In the genomic region with DNA sequence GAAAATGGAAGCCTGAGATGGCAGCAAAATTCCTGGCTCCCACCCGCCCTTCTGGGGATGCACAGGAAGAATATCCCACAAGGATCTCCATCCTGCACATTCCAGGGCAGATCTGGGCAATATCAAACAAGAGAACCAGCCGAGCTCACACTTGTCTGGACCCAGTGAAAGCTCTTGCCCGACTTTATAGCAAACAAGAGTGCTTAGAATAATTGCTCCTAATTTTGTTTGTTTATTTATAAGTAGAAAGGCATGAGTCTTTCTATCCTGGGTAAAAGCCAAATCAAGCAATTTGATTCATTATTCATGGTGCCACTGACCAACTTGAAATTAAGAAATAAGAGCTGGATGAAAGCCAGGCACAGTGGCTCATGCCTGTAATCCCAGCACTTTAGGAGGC, we compare ENCODE assay signal across 21 cellular contexts.
DNase-seq lines count a peak whose midpoint lies in the region; ATAC-seq and TF ChIP-seq lines count a peak whose summit lies in the region.
"Had no signal": no experiment of that assay in that cellular context is flagged by ENCODE, and none has a peak within 500 bp of the region (broad histone marks: within the 10 kb centered on the region; RNA-seq: fewer than 3 reads in every experiment).

No MANE protein-coding gene starts in this region.

- H3K4ac ChIP-seq in mesenchymal stem cell (ENCODE audit: low read depth in 1 of 2, low read length in 2 of 2) = no peak overlapping the region

- no peak overlapping the region for H3K4me3 Mint-ChIP-seq in activated CD8-positive, alpha-beta memory T cell treated with anti-CD3 and anti-CD28 coated beads, Interleukin-2, amount 10 ng/mL, durations not matched to agents 7 days and 5 days
- H3K4me3 Mint-ChIP-seq: activated B cell treated with CpG ODN at 0.5 μM for 24 hours; activated CD4-positive, alpha-beta memory T cell treated with anti-CD3 and anti-CD28 coated beads for 36 hours; nephron progenitor cell had no signal

- H3K27ac ChIP-seq in mammary epithelial cell (ENCODE audit: insufficient read depth, low read depth, low read length) = no peak overlapping the region
- H3K27ac ChIP-seq in mesenchymal stem cell (ENCODE audit: low read length, poor library complexity, severe bottlenecking) = no peak overlapping the region
- H3K27ac ChIP-seq: Peyer's patch, prostate gland, tibial artery had no signal

- H2BK15ac ChIP-seq in mesenchymal stem cell (ENCODE audit: low read depth, poor library complexity, severe bottlenecking) = no peak overlapping the region

- no peak overlapping the region for H2AK5ac ChIP-seq in mesenchymal stem cell (ENCODE audit: low read length, severe bottlenecking)

- H3K9me3 ChIP-seq in mammary epithelial cell (replicated peaks; ENCODE audit: insufficient read depth, low read length) (no peaks in the 10 kb centered on the region), mesenchymal stem cell (ENCODE audit: control insufficient read depth, low read length) (no peaks in the 10 kb centered on the region)
- H3K9me3 ChIP-seq: Peyer's patch, prostate gland, tibial artery had no signal

- H2AFZ ChIP-seq in mammary epithelial cell (ENCODE audit: low read depth, low read length) = no peak overlapping the region
- H2AFZ ChIP-seq in mesenchymal stem cell (ENCODE audit: low read depth, low read length) = no peak overlapping the region

- H3K23ac ChIP-seq in mesenchymal stem cell (ENCODE audit: low read length in 2 of 2) = no peak overlapping the region

- H3K9me3 Mint-ChIP-seq in activated CD8-positive, alpha-beta memory T cell treated with anti-CD3 and anti-CD28 coated beads, Interleukin-2, amount 10 ng/mL, durations not matched to agents 7 days and 5 days (ENCODE audit: low read depth) = no peaks in the 10 kb centered on the region
- H3K9me3 Mint-ChIP-seq: activated B cell treated with CpG ODN at 0.5 μM for 24 hours; activated CD4-positive, alpha-beta memory T cell treated with anti-CD3 and anti-CD28 coated beads for 36 hours had no signal

- H3K27ac Mint-ChIP-seq in activated CD8-positive, alpha-beta memory T cell treated with anti-CD3 and anti-CD28 coated beads, Interleukin-2, amount 10 ng/mL, durations not matched to agents 7 days and 5 days = no peak overlapping the region
- H3K27ac Mint-ChIP-seq: activated B cell treated with CpG ODN at 0.5 μM for 24 hours; activated CD4-positive, alpha-beta memory T cell treated with anti-CD3 and anti-CD28 coated beads for 36 hours; nephron progenitor cell had no signal

- in situ Hi-C loops in mammary epithelial cell (cut with MboI; ENCODE audit: low sequenced_read_pairs in 2 of 2) = no loop called here

- no peak for ATAC-seq in activated CD8-positive, alpha-beta memory T cell treated with anti-CD3 and anti-CD28 coated beads, Interleukin-2, amount 10 ng/mL, durations not matched to agents 7 days and 5 days
- ATAC-seq in GM21526 (IDR thresholded peaks at IDR 0.05; ENCODE audit: low FRiP score, unreplicated experiment) = no peak

- TF ChIP-seq CTCF in mammary epithelial cell (conservative IDR thresholded peaks at IDR 0.05 in 1 of 2, IDR thresholded peaks at IDR 0.05 in 1 of 2; ENCODE audit: extremely low read depth in 1 of 2, insufficient read depth in 1 of 2, low read depth in 1 of 2, low read length in 2 of 2) = no peak

- no peaks in the 10 kb centered on the region for H4K20me1 ChIP-seq in mammary epithelial cell (ENCODE audit: insufficient read depth, low read length)

- WGBS in mammary epithelial cell (ENCODE audit: low coverage, missing lambda C conversion rate) = 13% methylated on average over 3 of the region's 3 CpGs
- WGBS in mesenchymal stem cell = 26% methylated on average over 3 of the region's 3 CpGs

- no peaks in the 10 kb centered on the region for H3K27me3 Mint-ChIP-seq in activated CD8-positive, alpha-beta memory T cell treated with anti-CD3 and anti-CD28 coated beads, Interleukin-2, amount 10 ng/mL, durations not matched to agents 7 days and 5 days

- CTCF ChIA-PET in mammary epithelial cell (lab: Charles Lee; ENCODE audit: low non-redundant PET) = no interaction called here
- CTCF ChIA-PET in activated CD8-positive, alpha-beta memory T cell treated with anti-CD3 and anti-CD28 coated beads, Interleukin-2, amount 10 ng/mL, durations not matched to agents 7 days and 5 days (lab: Charles Lee) = interaction anchor here (0.9 to 1.4 kb wide), 3 partner anchors 8 to 222 kb away, joined by 3 to 6 read pairs (median 5); no protein-coding TSS in a partner anchor

- H3K4me1 Mint-ChIP-seq in activated CD8-positive, alpha-beta memory T cell treated with anti-CD3 and anti-CD28 coated beads, Interleukin-2, amount 10 ng/mL, durations not matched to agents 7 days and 5 days = no peaks in the 10 kb centered on the region
- H3K4me1 Mint-ChIP-seq: activated B cell treated with CpG ODN at 0.5 μM for 24 hours, nephron progenitor cell had no signal

- H3K4me2 ChIP-seq in mammary epithelial cell (ENCODE audit: insufficient read depth, low read depth, low read length) (no peak overlapping the region), mesenchymal stem cell (ENCODE audit: low read length, poor library complexity, severe bottlenecking) (no peak overlapping the region)

- DNase-seq in EH (ENCODE audit: low read depth) = peak; percentile 24
- peak; percentile 57 for DNase-seq in NCI-H1105 (lab: John Stamatoyannopoulos, UW)
- DNase-seq in mammary epithelial cell = peak; percentile 16
- DNase-seq in mesenchymal stem cell = peak; percentile 26
- DNase-seq in activated CD8-positive, alpha-beta memory T cell treated with anti-CD3 and anti-CD28 coated beads, Interleukin-2, amount 10 ng/mL, durations not matched to agents 7 days and 5 days = no peak
- DNase-seq in DMS153 treated with DMSO at 0.1 percent for 48 hours (lab: John Stamatoyannopoulos, UW; ENCODE audit: unreplicated experiment) = no peak
- DNase-seq in T-helper 9 cell = no peak
- DNase-seq: activated B cell treated with CpG ODN at 0.5 μM for 24 hours; activated CD4-positive, alpha-beta memory T cell treated with anti-CD3 and anti-CD28 coated beads for 36 hours; amniotic stem cell; DMS79 treated with DMSO at 0.1 percent for 48 hours; midbrain; NCI-H1436 treated with DMSO at 0.1 percent for 48 hours; NCI-H526 treated with DMSO at 0.1 percent for 48 hours; nephron progenitor cell; Peyer's patch; stimulated activated naive CD4-positive, alpha-beta T cell treated with Interleukin-2 at 50 U/mL for 16 hours; tibial artery had no signal

- no peaks in the 10 kb centered on the region for H3K36me3 Mint-ChIP-seq in activated CD8-positive, alpha-beta memory T cell treated with anti-CD3 and anti-CD28 coated beads, Interleukin-2, amount 10 ng/mL, durations not matched to agents 7 days and 5 days
- H3K36me3 Mint-ChIP-seq: activated CD4-positive, alpha-beta memory T cell treated with anti-CD3 and anti-CD28 coated beads for 36 hours had no signal

- no peak overlapping the region for H2BK12ac ChIP-seq in mesenchymal stem cell (ENCODE audit: low read length in 2 of 2)

- no peaks in the 10 kb centered on the region for H3K79me2 ChIP-seq in mammary epithelial cell (ENCODE audit: insufficient read depth, low read length)

- no peak overlapping the region for H4K8ac ChIP-seq in mesenchymal stem cell (ENCODE audit: low read length)

- no peaks in the 10 kb centered on the region for H3K79me1 ChIP-seq in mesenchymal stem cell (replicated peaks; ENCODE audit: low read length, poor library complexity, severe bottlenecking)

- no peak overlapping the region for H3K9ac ChIP-seq in mammary epithelial cell (ENCODE audit: insufficient read depth, low read length)
- no peak overlapping the region for H3K9ac ChIP-seq in mesenchymal stem cell (ENCODE audit: low read length)

- no peak overlapping the region for H3K18ac ChIP-seq in mesenchymal stem cell (ENCODE audit: low read depth in 1 of 2, low read length in 2 of 2)

- H3K36me3 ChIP-seq in mammary epithelial cell (ENCODE audit: insufficient read depth, low read length) (no peaks in the 10 kb centered on the region), mesenchymal stem cell (ENCODE audit: control insufficient read depth in 1 of 2, insufficient read depth in 2 of 2, low read depth in 1 of 2, low read length in 2 of 2) (no peaks in the 10 kb centered on the region)
- H3K36me3 ChIP-seq: Peyer's patch, prostate gland, tibial artery had no signal

- H2BK5ac ChIP-seq in mesenchymal stem cell (ENCODE audit: low read depth, low read length, poor library complexity, severe bottlenecking) = no peak overlapping the region

- H4K91ac ChIP-seq in mesenchymal stem cell (ENCODE audit: low read length) = no peak overlapping the region

- BruUV-seq in mammary epithelial cell (replicated peaks; lab: Mats Ljungman, UMichigan) = no TSS peak

- H3K4me3 ChIP-seq in mammary epithelial cell (replicated peaks in 1 of 3; ENCODE audit: insufficient read depth in 1 of 3, low read depth in 2 of 3, low read length in 3 of 3) = no peak overlapping the region
- no peak overlapping the region for H3K4me3 ChIP-seq in mesenchymal stem cell (ENCODE audit: insufficient read depth in 1 of 2, low read depth in 1 of 2, low read length in 2 of 2)
- H3K4me3 ChIP-seq: Peyer's patch, prostate gland, skin epidermis, tibial artery had no signal

- H3K14ac ChIP-seq in mesenchymal stem cell (ENCODE audit: low read length in 2 of 2) = no peak overlapping the region

- intact Hi-C loops in mammary epithelial cell (cut with micrococcal nuclease) = no loop called here

- dilution Hi-C loops in mammary epithelial cell (cut with HindIII; ENCODE audit: low sequenced_read_pairs) = no loop called here

- H3K27me3 ChIP-seq in mammary epithelial cell (ENCODE audit: insufficient read depth, low read length) (no peaks in the 10 kb centered on the region), mesenchymal stem cell (ENCODE audit: control insufficient read depth in 1 of 2, insufficient read depth in 1 of 2, low read length in 2 of 2) (no peaks in the 10 kb centered on the region)
- H3K27me3 ChIP-seq: Peyer's patch, tibial artery had no signal

- H3K4me1 ChIP-seq in mammary epithelial cell (ENCODE audit: insufficient read depth, low read length) (no peaks in the 10 kb centered on the region), mesenchymal stem cell (ENCODE audit: control insufficient read depth, insufficient read depth, low read depth, low read length) (no peaks in the 10 kb centered on the region)
- H3K4me1 ChIP-seq: Peyer's patch, prostate gland, tibial artery had no signal

- H2BK120ac ChIP-seq in mesenchymal stem cell (ENCODE audit: low read depth, low read length) = no peak overlapping the region

Comparison
In these comparisons a context has a peak if more than half of its experiments do, and no peak if none do; other contexts are left out.
1. DNase-seq: peak in EH (single experiment), NCI-H1105 (single experiment), mammary epithelial cell (single experiment) and mesenchymal stem cell (single experiment); none in activated CD8-positive, alpha-beta memory T cell treated with anti-CD3 and anti-CD28 coated beads, Interleukin-2, amount 10 ng/mL, durations not matched to agents 7 days and 5 days (single experiment), DMS153 treated with DMSO at 0.1 percent for 48 hours (single experiment) and T-helper 9 cell (single experiment).